ENCODE assay signal across 18 cellular contexts in genomic region chr12:106171117-106171750, GRCh38. TPM values are rescaled to one million over a fixed set of nuclear protein-coding genes. Genes with fewer than 3 reads are reported as not detected.
DNase-seq lines count a peak whose midpoint lies in the region; ATAC-seq and TF ChIP-seq lines count a peak whose summit lies in the region.
"Had no signal": no experiment of that assay in that cellular context is flagged by ENCODE, and none has a peak within 500 bp of the region (broad histone marks: within the 10 kb centered on the region; RNA-seq: fewer than 3 reads in every experiment).

No MANE protein-coding gene starts in this region.

- H3K27ac ChIP-seq in liver (ENCODE audit: low read depth in 1 of 2, low read length in 2 of 2) (no peak overlapping the region), caudate nucleus (ENCODE audit: low read depth, low read length) (no peak overlapping the region), OCI-LY7 (ENCODE audit: low read depth, low read length, poor library complexity, severe bottlenecking) (no peak overlapping the region)
- H3K27ac ChIP-seq: breast epithelium, PC-9, SJSA1 had no signal

- no peak overlapping the region for H2AFZ ChIP-seq in OCI-LY7 (ENCODE audit: low read length)
- H2AFZ ChIP-seq: PC-9 had no signal

- no peaks in the 10 kb centered on the region for H4K20me1 ChIP-seq in OCI-LY7 (ENCODE audit: insufficient read depth, low read length)

- no peaks in the 10 kb centered on the region for H3K4me1 Mint-ChIP-seq in T-helper 2 cell treated with Interferon-gamma antibody and Interleukin-4, amounts not matched to agents 5 μg/mL and 100 μg/mL, for 36 hours (ENCODE audit: low read depth)
- H3K4me1 Mint-ChIP-seq: CD8-positive, alpha-beta memory T cell had no signal

- H3K9ac ChIP-seq in liver (ENCODE audit: low read depth in 1 of 2, low read length in 2 of 2): no peak overlapping the region

- H3K36me3 Mint-ChIP-seq in T-helper 2 cell treated with Interferon-gamma antibody and Interleukin-4, amounts not matched to agents 5 μg/mL and 100 μg/mL, for 36 hours (ENCODE audit: low read depth): no peaks in the 10 kb centered on the region
- H3K36me3 Mint-ChIP-seq: CD8-positive, alpha-beta memory T cell had no signal

- no peak overlapping the region for H3K4me3 ChIP-seq in liver (ENCODE audit: low read depth in 1 of 3, low read length in 3 of 3)
- no peak overlapping the region for H3K4me3 ChIP-seq in OCI-LY7 (ENCODE audit: low read depth, low read length, poor library complexity, severe bottlenecking)
- H3K4me3 ChIP-seq: breast epithelium, PC-9, SJSA1 had no signal

- no peak overlapping the region for H3K4me3 Mint-ChIP-seq in T-helper 2 cell treated with Interferon-gamma antibody and Interleukin-4, amounts not matched to agents 5 μg/mL and 100 μg/mL, for 36 hours
- H3K4me3 Mint-ChIP-seq: activated naive CD8-positive, alpha-beta T cell; CD8-positive, alpha-beta memory T cell; natural killer cell treated with Interleukin-12 subunit alpha and Interleukin-12 subunit beta and Interleukin-15 and Interleukin-18, amount 100 ng/mL, for 72 hours; WTC11 had no signal

- DNase-seq in activated CD4-positive, CD25-positive, alpha-beta regulatory T cell (lab: John Stamatoyannopoulos, UW): no peak
- DNase-seq in Ammon's horn (ENCODE audit: low spot score): peak; percentile 63
- DNase-seq in T-helper 2 cell treated with Interferon-gamma antibody and Interleukin-4, amounts not matched to agents 5 μg/mL and 100 μg/mL, for 36 hours (ENCODE audit: low spot score): peak; percentile 14
- DNase-seq in caudate nucleus (lab: John Stamatoyannopoulos, UW): no peak
- no peak for DNase-seq in HT-29 (ENCODE audit: low spot score)
- DNase-seq in OCI-LY7 (ENCODE audit: low spot score): no peak
- DNase-seq: CD8-positive, alpha-beta memory T cell; effector CD4-positive, alpha-beta T cell; islet precursor cell; NCI-H524 treated with DMSO at 0.1 percent for 48 hours; PC-9 had no signal

- intact Hi-C loops in OCI-LY7 (cut with micrococcal nuclease; ENCODE audit: unreplicated experiment): no loop called here

- H3K4me2 ChIP-seq in OCI-LY7 (ENCODE audit: low read length): no peak overlapping the region
- H3K4me2 ChIP-seq: PC-9 had no signal

- TF ChIP-seq CTCF in liver (IDR thresholded peaks at IDR 0.05; ENCODE audit: low read depth, low read length, missing input control) (no peak), OCI-LY7 (conservative IDR thresholded peaks at IDR 0.05; ENCODE audit: low read length) (no peak)

- H3K79me2 ChIP-seq in OCI-LY7 (ENCODE audit: insufficient read depth, low read depth, low read length): no peaks in the 10 kb centered on the region

- CTCF ChIA-PET in OCI-LY7 (lab: Charles Lee; ENCODE audit: unreplicated experiment): interaction anchor here (0.9 kb wide), 1 partner anchor 34 kb away, joined by 3 read pairs; no protein-coding TSS in a partner anchor

- peak; percentile 51 to 61 for TF ChIP-seq RAD21 in liver (IDR thresholded peaks at IDR 0.05)

- peaks cover 30% of the 10 kb centered on the region for H3K27me3 Mint-ChIP-seq in T-helper 2 cell treated with Interferon-gamma antibody and Interleukin-4, amounts not matched to agents 5 μg/mL and 100 μg/mL, for 36 hours (ENCODE audit: low read depth)

- H3K36me3 ChIP-seq in liver (ENCODE audit: control insufficient read depth in 4 of 4, insufficient read depth in 3 of 4, low read depth in 1 of 4, low read length in 3 of 4) (no peaks in the 10 kb centered on the region), OCI-LY7 (ENCODE audit: insufficient read depth, low read length) (no peaks in the 10 kb centered on the region)
- H3K36me3 ChIP-seq: breast epithelium, SJSA1 had no signal

- H3K4me1 ChIP-seq in liver (ENCODE audit: control insufficient read depth in 4 of 4, insufficient read depth in 4 of 4, low read length in 3 of 4): no peaks in the 10 kb centered on the region
- H3K4me1 ChIP-seq in OCI-LY7 (ENCODE audit: insufficient read depth, low read length, poor library complexity, severe bottlenecking): no peaks in the 10 kb centered on the region
- H3K4me1 ChIP-seq: breast epithelium had no signal

- ATAC-seq in activated CD4-positive, CD25-positive, alpha-beta regulatory T cell treated with anti-CD3 and anti-CD28 coated beads, Interleukin-2, amount 50 U/mL, for 24 hours: peak; percentile 28 to 38
- ATAC-seq: natural killer cell treated with Interleukin-12 subunit alpha and Interleukin-12 subunit beta and Interleukin-15 and Interleukin-18, amount 100 ng/mL, for 72 hours; WTC11 had no signal

- no peaks in the 10 kb centered on the region for H3K9me2 ChIP-seq in OCI-LY7 (ENCODE audit: insufficient read depth, low read length)

- H3K9me3 Mint-ChIP-seq in T-helper 2 cell treated with Interferon-gamma antibody and Interleukin-4, amounts not matched to agents 5 μg/mL and 100 μg/mL, for 36 hours: no peaks in the 10 kb centered on the region
- H3K9me3 Mint-ChIP-seq: natural killer cell treated with Interleukin-12 subunit alpha and Interleukin-12 subunit beta and Interleukin-15 and Interleukin-18, amount 100 ng/mL, for 72 hours had no signal

- H3K9me3 ChIP-seq in liver (ENCODE audit: control insufficient read depth in 4 of 4, low read length in 3 of 4) (no peaks in the 10 kb centered on the region), OCI-LY7 (ENCODE audit: low read length) (no peaks in the 10 kb centered on the region)
- H3K9me3 ChIP-seq: SJSA1 had no signal

- no peaks in the 10 kb centered on the region for H3K27me3 ChIP-seq in liver (ENCODE audit: control insufficient read depth in 4 of 4, insufficient read depth in 4 of 4, low read length in 3 of 4)
- H3K27me3 ChIP-seq: breast epithelium, SJSA1 had no signal

- 85% methylated on average over 4 of the region's 4 CpGs for WGBS in liver

- no TSS peak for BruUV-seq in OCI-LY7 (replicated peaks; lab: Mats Ljungman, UMichigan)

- POLR2A ChIA-PET in OCI-LY7 (lab: Charles Lee): interaction anchor here (0.6 to 1.9 kb wide), 3 partner anchors 13 to 1033 kb away, joined by 3 to 5 read pairs (median 3); no protein-coding TSS in a partner anchor

- no peak overlapping the region for H3K27ac Mint-ChIP-seq in T-helper 2 cell treated with Interferon-gamma antibody and Interleukin-4, amounts not matched to agents 5 μg/mL and 100 μg/mL, for 36 hours
- H3K27ac Mint-ChIP-seq: activated naive CD8-positive, alpha-beta T cell; natural killer cell treated with Interleukin-12 subunit alpha and Interleukin-12 subunit beta and Interleukin-15 and Interleukin-18, amount 100 ng/mL, for 72 hours; WTC11 had no signal

TF ChIP-seq in liver, 16 proteins besides CTCF, POLR2A, EP300 and RAD21:
- TF ChIP-seq FOXA2 (IDR thresholded peaks at IDR 0.05) (no peak), NR2F2 (IDR thresholded peaks at IDR 0.05) (no peak), JUND (IDR thresholded peaks at IDR 0.05) (no peak), EGR1 (IDR thresholded peaks at IDR 0.05; ENCODE audit: low read depth in 2 of 2) (no peak), HNF4A (conservative IDR thresholded peaks at IDR 0.05) (no peak), TAF1 (conservative IDR thresholded peaks at IDR 0.05) (no peak), SP1 (IDR thresholded peaks at IDR 0.05) (no peak), ZBTB33 (IDR thresholded peaks at IDR 0.05) (no peak)
- TF ChIP-seq, protein P1, sequence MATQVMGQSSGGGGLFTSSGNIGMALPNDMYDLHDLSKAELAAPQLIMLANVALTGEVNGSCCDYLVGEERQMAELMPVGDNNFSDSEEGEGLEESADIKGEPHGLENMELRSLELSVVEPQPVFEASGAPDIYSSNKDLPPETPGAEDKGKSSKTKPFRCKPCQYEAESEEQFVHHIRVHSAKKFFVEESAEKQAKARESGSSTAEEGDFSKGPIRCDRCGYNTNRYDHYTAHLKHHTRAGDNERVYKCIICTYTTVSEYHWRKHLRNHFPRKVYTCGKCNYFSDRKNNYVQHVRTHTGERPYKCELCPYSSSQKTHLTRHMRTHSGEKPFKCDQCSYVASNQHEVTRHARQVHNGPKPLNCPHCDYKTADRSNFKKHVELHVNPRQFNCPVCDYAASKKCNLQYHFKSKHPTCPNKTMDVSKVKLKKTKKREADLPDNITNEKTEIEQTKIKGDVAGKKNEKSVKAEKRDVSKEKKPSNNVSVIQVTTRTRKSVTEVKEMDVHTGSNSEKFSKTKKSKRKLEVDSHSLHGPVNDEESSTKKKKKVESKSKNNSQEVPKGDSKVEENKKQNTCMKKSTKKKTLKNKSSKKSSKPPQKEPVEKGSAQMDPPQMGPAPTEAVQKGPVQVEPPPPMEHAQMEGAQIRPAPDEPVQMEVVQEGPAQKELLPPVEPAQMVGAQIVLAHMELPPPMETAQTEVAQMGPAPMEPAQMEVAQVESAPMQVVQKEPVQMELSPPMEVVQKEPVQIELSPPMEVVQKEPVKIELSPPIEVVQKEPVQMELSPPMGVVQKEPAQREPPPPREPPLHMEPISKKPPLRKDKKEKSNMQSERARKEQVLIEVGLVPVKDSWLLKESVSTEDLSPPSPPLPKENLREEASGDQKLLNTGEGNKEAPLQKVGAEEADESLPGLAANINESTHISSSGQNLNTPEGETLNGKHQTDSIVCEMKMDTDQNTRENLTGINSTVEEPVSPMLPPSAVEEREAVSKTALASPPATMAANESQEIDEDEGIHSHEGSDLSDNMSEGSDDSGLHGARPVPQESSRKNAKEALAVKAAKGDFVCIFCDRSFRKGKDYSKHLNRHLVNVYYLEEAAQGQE (IDR thresholded peaks at IDR 0.05): no peak
- TF ChIP-seq, protein P2, sequence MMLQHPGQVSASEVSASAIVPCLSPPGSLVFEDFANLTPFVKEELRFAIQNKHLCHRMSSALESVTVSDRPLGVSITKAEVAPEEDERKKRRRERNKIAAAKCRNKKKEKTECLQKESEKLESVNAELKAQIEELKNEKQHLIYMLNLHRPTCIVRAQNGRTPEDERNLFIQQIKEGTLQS (IDR thresholded peaks at IDR 0.05): no peak

RNA-seq across cellular contexts. Expression of gene NUAK1, which starts 32.5 kb away (rescaled TPM):
- 1 to 10 TPM; 3.6 to 9.3 TPM for total RNA-seq in liver
- 1 to 10 TPM; 2.5 to 4.1 TPM for polyA plus RNA-seq in liver
- total RNA-seq in HT-29 (2014; rRNA removed; shearing (Covaris generic)): 0.91 and 1.3 TPM in 2 replicates
- total RNA-seq in OCI-LY7 (2014; rRNA removed; shearing (Covaris generic)): 0.03 TPM in 1 of 2 replicates, not detected in the other
- not detected in 2 replicates for total RNA-seq in OCI-LY7 (2022)
- total RNA-seq: CD8-positive, alpha-beta memory T cell had no signal

Comparison
In these comparisons a context has a peak if more than half of its experiments do, and no peak if none do; other contexts are left out.
1. DNase-seq: peak in Ammon's horn (single experiment) and T-helper 2 cell treated with Interferon-gamma antibody and Interleukin-4, amounts not matched to agents 5 μg/mL and 100 μg/mL, for 36 hours (single experiment); none in activated CD4-positive, CD25-positive, alpha-beta regulatory T cell (0 of 4), caudate nucleus (0 of 61), HT-29 (single experiment) and OCI-LY7 (single experiment).